Comparison of ENCODE assay signal across 9 cellular contexts in genomic region chr4:20254517-20255250, GRCh38. TPM values are rescaled to one million over a fixed set of nuclear protein-coding genes. Genes with fewer than 3 reads are reported as not detected.
DNase-seq lines count a peak whose midpoint lies in the region; ATAC-seq and TF ChIP-seq lines count a peak whose summit lies in the region.
"Had no signal": no experiment of that assay in that cellular context is flagged by ENCODE, and none has a peak within 500 bp of the region (broad histone marks: within the 10 kb centered on the region; RNA-seq: fewer than 3 reads in every experiment).

No MANE protein-coding gene starts in this region.

- peak overlapping the region in 8 of 11 experiments; percentile 3 to 55 (median 42); a peak in 10 of 22 replicates for H3K9ac ChIP-seq in BLaER1 treated with 17β-estradiol and CSF1 and Interleukin-3, amounts not matched to agents 10 nM and 100 nM

- ATAC-seq in GM19397 (IDR thresholded peaks at IDR 0.05; ENCODE audit: unreplicated experiment) = no peak

- peak overlapping the region; percentile 97 for H3K4me3 Mint-ChIP-seq in osteocyte (ENCODE audit: unreplicated experiment)

- no peaks in the 10 kb centered on the region for H3K27me3 Mint-ChIP-seq in osteocyte (ENCODE audit: unreplicated experiment)

- H3K4me1 ChIP-seq in BLaER1 treated with 17β-estradiol and CSF1 and Interleukin-3, amounts not matched to agents 10 nM and 100 nM = peaks cover 27 to 39% (median 33%) of the 10 kb centered on the region in 10 experiments

- peaks cover 5 to 21% (median 15%) of the 10 kb centered on the region in 11 experiments; a peak in 18 of 22 replicates for H3K9me3 ChIP-seq in BLaER1 treated with 17β-estradiol and CSF1 and Interleukin-3, amounts not matched to agents 10 nM and 100 nM (replicated peaks in 1 of 11)

- peaks cover 58 to 80% (median 67%) of the 10 kb centered on the region in 11 experiments for H3K27me3 ChIP-seq in BLaER1 treated with 17β-estradiol and CSF1 and Interleukin-3, amounts not matched to agents 10 nM and 100 nM

- H3K4me3 ChIP-seq in BLaER1 treated with 17β-estradiol and CSF1 and Interleukin-3, amounts not matched to agents 10 nM and 100 nM = peak overlapping the region; percentile 46 to 72 (median 59)
- peak overlapping the region; percentile 93 to 98 for H3K4me3 ChIP-seq in foreskin fibroblast (ENCODE audit: low read depth in 1 of 2, low read length in 2 of 2)

- H3K36me3 ChIP-seq in BLaER1 treated with 17β-estradiol and CSF1 and Interleukin-3, amounts not matched to agents 10 nM and 100 nM = no peaks in the 10 kb centered on the region

- H4K20me1 ChIP-seq in BLaER1 treated with 17β-estradiol and CSF1 and Interleukin-3, amounts not matched to agents 10 nM and 100 nM = peaks cover 0 to 42% (median 21%) of the 10 kb centered on the region in 11 experiments; a peak in 13 of 22 replicates

- DNase-seq in NCI-H69 (lab: John Stamatoyannopoulos, UW) (peak; percentile 71), foreskin fibroblast (peak; percentile 41 to 67), osteocyte (ENCODE audit: extremely low spot score, unreplicated experiment) (peak; percentile 86), T-helper 2 cell (no peak), occipital lobe (lab: John Stamatoyannopoulos, UW) (no peak), NOMO-1 (lab: John Stamatoyannopoulos, UW; ENCODE audit: unreplicated experiment in 2 of 2) (no peak)
- DNase-seq: hippocampal formation had no signal

- peaks cover 59% of the 10 kb centered on the region for H3K4me1 Mint-ChIP-seq in osteocyte (ENCODE audit: unreplicated experiment)

- H3K27ac Mint-ChIP-seq in osteocyte (ENCODE audit: unreplicated experiment) = peak overlapping the region; percentile 94

- H3K36me3 Mint-ChIP-seq in osteocyte (ENCODE audit: unreplicated experiment) = peaks cover 2% of the 10 kb centered on the region

- TF ChIP-seq CTCF in foreskin fibroblast (IDR thresholded peaks at IDR 0.05; ENCODE audit: low read depth, low read length) (no peak), osteocyte (IDR thresholded peaks at IDR 0.05) (no peak)

- peak overlapping the region; percentile 89 to 100 (median 100) for H3K4me2 ChIP-seq in BLaER1 treated with 17β-estradiol and CSF1 and Interleukin-3, amounts not matched to agents 10 nM and 100 nM

- no peak overlapping the region; a peak in 1 of 22 replicates for H3K27ac ChIP-seq in BLaER1 treated with 17β-estradiol and CSF1 and Interleukin-3, amounts not matched to agents 10 nM and 100 nM

- no peaks in the 10 kb centered on the region for H3K9me3 Mint-ChIP-seq in osteocyte (ENCODE audit: unreplicated experiment)

RNA-seq across cellular contexts. Expression of gene SLIT2, which starts 3.0 kb away (rescaled TPM):
- total RNA-seq in osteocyte (45.6 and 55.6 TPM in 2 replicates), occipital lobe (14.7 TPM)

Comparison
In these comparisons a context has a peak if more than half of its experiments do, and no peak if none do; other contexts are left out.
1. DNase-seq: peak in NCI-H69 (single experiment), foreskin fibroblast (2 of 2) and osteocyte (single experiment); none in T-helper 2 cell (0 of 5), occipital lobe (single experiment) and NOMO-1 (0 of 2).